Comparison of ENCODE assay signal across 1 cellular context in the genomic region with DNA sequence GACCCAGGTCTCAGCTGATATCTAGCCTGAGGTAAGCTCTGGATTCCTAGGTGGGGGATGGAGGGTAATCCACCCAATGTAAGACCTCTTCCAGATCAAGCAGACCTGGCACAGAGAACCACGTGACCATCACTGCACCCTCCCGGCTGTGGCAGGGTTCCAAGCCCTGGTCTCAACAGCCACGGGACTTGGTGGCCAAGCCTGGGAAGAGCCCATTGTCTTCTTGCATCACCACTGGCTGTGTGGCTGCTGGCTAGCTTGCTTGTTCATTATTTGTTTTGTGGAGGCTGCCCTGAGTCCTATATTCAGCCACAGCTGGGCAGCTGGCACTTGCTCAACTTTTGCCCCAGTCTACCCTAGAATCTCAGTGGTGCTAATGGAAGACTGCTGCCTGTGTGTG.
TF ChIP-seq lines count a peak whose summit lies in the region.

No MANE protein-coding gene starts in this region.

TF ChIP-seq in K562, 482 proteins besides CTCF, POLR2A, EP300 and RAD21:
- TF ChIP-seq, protein P1, sequence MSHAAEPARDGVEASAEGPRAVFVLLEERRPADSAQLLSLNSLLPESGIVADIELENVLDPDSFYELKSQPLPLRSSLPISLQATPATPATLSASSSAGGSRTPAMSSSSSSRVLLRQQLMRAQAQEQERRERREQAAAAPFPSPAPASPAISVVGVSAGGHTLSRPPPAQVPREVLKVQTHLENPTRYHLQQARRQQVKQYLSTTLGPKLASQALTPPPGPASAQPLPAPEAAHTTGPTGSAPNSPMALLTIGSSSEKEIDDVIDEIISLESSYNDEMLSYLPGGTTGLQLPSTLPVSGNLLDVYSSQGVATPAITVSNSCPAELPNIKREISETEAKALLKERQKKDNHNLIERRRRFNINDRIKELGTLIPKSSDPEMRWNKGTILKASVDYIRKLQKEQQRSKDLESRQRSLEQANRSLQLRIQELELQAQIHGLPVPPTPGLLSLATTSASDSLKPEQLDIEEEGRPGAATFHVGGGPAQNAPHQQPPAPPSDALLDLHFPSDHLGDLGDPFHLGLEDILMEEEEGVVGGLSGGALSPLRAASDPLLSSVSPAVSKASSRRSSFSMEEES (CRISPR knock-in tag; IDR thresholded peaks at IDR 0.05), result peak; percentile 53
- peak; percentile 12; the same call in 1 of the 2 replicates for TF ChIP-seq USF1 (CRISPR knock-in tag; IDR thresholded peaks at IDR 0.05)
- TF ChIP-seq ADNP (tag; IDR thresholded peaks at IDR 0.05), result no peak
TF ChIP-seq in K562: peak in this region for 2.
